1 cellular context compared by ENCODE assay signal in genomic region chr20:38748097-38748862, GRCh38.
A peak's percentile ranks its signal among the peaks of the same experiment; 100 is the strongest.
TF ChIP-seq lines count a peak whose summit lies in the region.

Gene ACTR5, plus strand, starts transcription at chr20:38748460. Its CDS starts 19 bp downstream, at chr20:38748479.

TF ChIP-seq in HepG2, 621 proteins besides CTCF, POLR2A, EP300 and RAD21 (continued from another document and continues in another):
- TF ChIP-seq AFF4 (CRISPR knock-in tag; IDR thresholded peaks at IDR 0.05) (no peak), KAT2B (IDR thresholded peaks at IDR 0.05; ENCODE audit: borderline replicate concordance, low read depth, low read length) (no peak), ELK4 (CRISPR knock-in tag; IDR thresholded peaks at IDR 0.05; ENCODE audit: borderline replicate concordance) (peak; percentile 93), EZH2 (conservative IDR thresholded peaks at IDR 0.05; ENCODE audit: low read depth, low read length) (no peak), FOXK2 (IDR thresholded peaks at IDR 0.05) (no peak), ATAD3A (CRISPR knock-in tag; IDR thresholded peaks at IDR 0.05) (no peak), ZNF773 (CRISPR knock-in tag; IDR thresholded peaks at IDR 0.05; ENCODE audit: borderline replicate concordance) (peak; percentile 95; the same call in 1 of the 2 replicates), ZNF207 (IDR thresholded peaks at IDR 0.05; ENCODE audit: borderline replicate concordance) (no peak), ZBTB25 (CRISPR knock-in tag; IDR thresholded peaks at IDR 0.05) (peak; percentile 55), AGO2 (optimal IDR thresholded peaks at IDR 0.05; ENCODE audit: low read depth, low read length) (peak; percentile 77), PRDM10 (CRISPR knock-in tag; IDR thresholded peaks at IDR 0.05; ENCODE audit: low read depth) (no peak), SAP130 (CRISPR knock-in tag; IDR thresholded peaks at IDR 0.05; ENCODE audit: low read depth) (peak; percentile 91), ZNF235 (CRISPR knock-in tag; IDR thresholded peaks at IDR 0.05; ENCODE audit: borderline replicate concordance) (peak; percentile 99), ZNF629 (CRISPR knock-in tag; conservative IDR thresholded peaks at IDR 0.05) (peak; percentile 63; the same call in 1 of the 2 replicates), FOXJ3 (CRISPR knock-in tag; IDR thresholded peaks at IDR 0.05; ENCODE audit: borderline replicate concordance) (no peak), PAX8 (CRISPR knock-in tag; IDR thresholded peaks at IDR 0.05; ENCODE audit: borderline replicate concordance) (peak; percentile 82), RFX3 (CRISPR knock-in tag; IDR thresholded peaks at IDR 0.05) (no peak), DR1 (CRISPR knock-in tag; IDR thresholded peaks at IDR 0.05) (peak; percentile 94), ZNF333 (CRISPR knock-in tag; IDR thresholded peaks at IDR 0.05; ENCODE audit: borderline replicate concordance) (peak; percentile 99), ZNF343 (CRISPR knock-in tag; IDR thresholded peaks at IDR 0.05) (peak; percentile 93; the same call in 1 of the 2 replicates), ZBTB1 (CRISPR knock-in tag; IDR thresholded peaks at IDR 0.05; ENCODE audit: borderline replicate concordance) (peak; percentile 88), CC2D1A (CRISPR knock-in tag; IDR thresholded peaks at IDR 0.05) (0 out of 2 replicates have a peak, but pooled peaks have one; percentile 89), AKAP8 (CRISPR knock-in tag; IDR thresholded peaks at IDR 0.05) (peak; percentile 89), HHEX (CRISPR knock-in tag; IDR thresholded peaks at IDR 0.05) (no peak), IRF1 (CRISPR knock-in tag; IDR thresholded peaks at IDR 0.05; ENCODE audit: low read depth) (no peak), GABPA (IDR thresholded peaks at IDR 0.05; ENCODE audit: low read depth, low read length) (no peak), GABPA (CRISPR knock-in tag; IDR thresholded peaks at IDR 0.05; ENCODE audit: low read depth) (no peak), TBP (CRISPR knock-in tag; IDR thresholded peaks at IDR 0.05) (0 out of 2 replicates have a peak, but pooled peaks have one; percentile 75), ZNF816 (CRISPR knock-in tag; IDR thresholded peaks at IDR 0.05; ENCODE audit: borderline replicate concordance) (no peak), ZNF572 (CRISPR knock-in tag; IDR thresholded peaks at IDR 0.05) (0 out of 2 replicates have a peak, but pooled peaks have one; percentile 66), ZNF101 (CRISPR knock-in tag; IDR thresholded peaks at IDR 0.05; ENCODE audit: borderline replicate concordance, low read depth) (0 out of 2 replicates have a peak, but pooled peaks have one; percentile 81), TP53 (CRISPR knock-in tag; conservative IDR thresholded peaks at IDR 0.05) (0 out of 2 replicates have a peak, but pooled peaks have one; percentile 21), MEF2D (CRISPR knock-in tag; IDR thresholded peaks at IDR 0.05) (peak; percentile 83; the same call in 1 of the 2 replicates), CEBPB (IDR thresholded peaks at IDR 0.05; ENCODE audit: borderline replicate concordance, low read depth, low read length) (no peak), GFI1 (CRISPR knock-in tag; IDR thresholded peaks at IDR 0.05; ENCODE audit: borderline replicate concordance) (no peak; the same call in 1 of the 2 replicates), ZNF547 (CRISPR knock-in tag; IDR thresholded peaks at IDR 0.05) (peak; percentile 97), PBX2 (CRISPR knock-in tag; IDR thresholded peaks at IDR 0.05) (no peak)
- TF ChIP-seq, protein P1, sequence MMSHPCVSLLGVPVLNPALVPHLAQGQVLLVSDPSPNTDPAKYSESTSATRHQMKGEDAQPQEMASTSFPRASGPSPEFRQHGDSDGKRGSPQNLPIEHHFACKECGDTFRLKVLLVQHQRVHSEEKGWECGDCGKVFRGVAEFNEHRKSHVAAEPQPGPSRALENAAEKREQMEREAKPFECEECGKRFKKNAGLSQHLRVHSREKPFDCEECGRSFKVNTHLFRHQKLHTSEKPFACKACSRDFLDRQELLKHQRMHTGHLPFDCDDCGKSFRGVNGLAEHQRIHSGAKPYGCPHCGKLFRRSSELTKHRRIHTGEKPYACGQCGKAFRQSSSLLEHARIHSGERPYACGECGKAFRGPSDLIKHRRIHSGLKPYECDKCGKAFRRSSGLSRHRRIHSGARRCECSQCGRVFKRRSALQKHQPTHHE (CRISPR knock-in tag; IDR thresholded peaks at IDR 0.05; ENCODE audit: borderline replicate concordance) = peak; percentile 89
- TF ChIP-seq, protein P2, sequence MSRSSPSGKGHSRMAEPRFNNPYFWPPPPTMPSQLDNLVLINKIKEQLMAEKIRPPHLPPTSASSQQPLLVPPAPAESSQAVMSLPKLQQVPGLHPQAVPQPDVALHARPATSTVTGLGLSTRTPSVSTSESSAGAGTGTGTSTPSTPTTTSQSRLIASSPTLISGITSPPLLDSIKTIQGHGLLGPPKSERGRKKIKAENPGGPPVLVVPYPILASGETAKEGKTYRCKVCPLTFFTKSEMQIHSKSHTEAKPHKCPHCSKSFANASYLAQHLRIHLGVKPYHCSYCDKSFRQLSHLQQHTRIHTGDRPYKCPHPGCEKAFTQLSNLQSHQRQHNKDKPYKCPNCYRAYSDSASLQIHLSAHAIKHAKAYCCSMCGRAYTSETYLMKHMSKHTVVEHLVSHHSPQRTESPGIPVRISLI (CRISPR knock-in tag; IDR thresholded peaks at IDR 0.05; ENCODE audit: borderline replicate concordance) = no peak
- TF ChIP-seq, protein P3, sequence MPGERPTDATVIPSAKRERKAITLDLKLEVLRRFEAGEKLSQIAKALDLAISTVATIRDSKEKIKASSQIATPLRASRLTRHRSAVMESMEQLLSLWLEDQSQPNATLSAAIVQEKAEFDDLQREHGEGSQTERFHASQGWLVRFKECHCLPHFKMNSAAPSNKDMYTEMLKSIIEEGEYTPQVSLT (CRISPR knock-in tag; IDR thresholded peaks at IDR 0.05; ENCODE audit: borderline replicate concordance, low read depth) = no peak; the same call in 1 of the 2 replicates
- TF ChIP-seq, protein P4, sequence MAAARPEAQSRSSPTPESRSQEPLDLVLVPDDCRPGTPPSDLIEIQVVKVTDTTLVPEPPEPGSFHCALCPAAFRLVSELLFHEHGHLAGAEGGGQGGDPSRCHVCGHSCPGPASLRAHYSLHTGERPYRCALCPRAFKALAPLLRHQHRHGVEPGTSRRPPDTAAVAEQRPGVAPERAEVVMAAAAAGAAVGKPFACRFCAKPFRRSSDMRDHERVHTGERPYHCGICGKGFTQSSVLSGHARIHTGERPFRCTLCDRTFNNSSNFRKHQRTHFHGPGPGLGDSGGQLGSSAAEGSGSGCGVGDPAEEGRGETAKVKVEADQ (CRISPR knock-in tag; IDR thresholded peaks at IDR 0.05; ENCODE audit: borderline replicate concordance) = peak; percentile 85; the same call in 1 of the 2 replicates
- TF ChIP-seq, protein P5, sequence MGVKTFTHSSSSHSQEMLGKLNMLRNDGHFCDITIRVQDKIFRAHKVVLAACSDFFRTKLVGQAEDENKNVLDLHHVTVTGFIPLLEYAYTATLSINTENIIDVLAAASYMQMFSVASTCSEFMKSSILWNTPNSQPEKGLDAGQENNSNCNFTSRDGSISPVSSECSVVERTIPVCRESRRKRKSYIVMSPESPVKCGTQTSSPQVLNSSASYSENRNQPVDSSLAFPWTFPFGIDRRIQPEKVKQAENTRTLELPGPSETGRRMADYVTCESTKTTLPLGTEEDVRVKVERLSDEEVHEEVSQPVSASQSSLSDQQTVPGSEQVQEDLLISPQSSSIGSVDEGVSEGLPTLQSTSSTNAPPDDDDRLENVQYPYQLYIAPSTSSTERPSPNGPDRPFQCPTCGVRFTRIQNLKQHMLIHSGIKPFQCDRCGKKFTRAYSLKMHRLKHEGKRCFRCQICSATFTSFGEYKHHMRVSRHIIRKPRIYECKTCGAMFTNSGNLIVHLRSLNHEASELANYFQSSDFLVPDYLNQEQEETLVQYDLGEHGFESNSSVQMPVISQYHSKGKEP (CRISPR knock-in tag; IDR thresholded peaks at IDR 0.05) = peak; percentile 78; the same call in 1 of the 2 replicates
- TF ChIP-seq, protein P6, sequence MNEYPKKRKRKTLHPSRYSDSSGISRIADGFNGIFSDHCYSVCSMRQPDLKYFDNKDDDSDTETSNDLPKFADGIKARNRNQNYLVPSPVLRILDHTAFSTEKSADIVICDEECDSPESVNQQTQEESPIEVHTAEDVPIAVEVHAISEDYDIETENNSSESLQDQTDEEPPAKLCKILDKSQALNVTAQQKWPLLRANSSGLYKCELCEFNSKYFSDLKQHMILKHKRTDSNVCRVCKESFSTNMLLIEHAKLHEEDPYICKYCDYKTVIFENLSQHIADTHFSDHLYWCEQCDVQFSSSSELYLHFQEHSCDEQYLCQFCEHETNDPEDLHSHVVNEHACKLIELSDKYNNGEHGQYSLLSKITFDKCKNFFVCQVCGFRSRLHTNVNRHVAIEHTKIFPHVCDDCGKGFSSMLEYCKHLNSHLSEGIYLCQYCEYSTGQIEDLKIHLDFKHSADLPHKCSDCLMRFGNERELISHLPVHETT (CRISPR knock-in tag; conservative IDR thresholded peaks at IDR 0.05) = peak; percentile 88
